10 cellular contexts compared by ENCODE assay signal in genomic region chr4:108018884-108019187, GRCh38.
"Had no signal": no experiment of that assay in that cellular context is flagged by ENCODE, and none has a peak within 500 bp of the region (broad histone marks: within the 10 kb centered on the region; RNA-seq: fewer than 3 reads in every experiment).

No MANE protein-coding gene starts in this region.

- H3K27me3 ChIP-seq: esophagus muscularis mucosa, right atrium auricular region, transverse colon had no signal

- H3K4me1 ChIP-seq: right atrium auricular region had no signal

- H3K4me1 Mint-ChIP-seq: nephron had no signal

- H3K27ac Mint-ChIP-seq: activated CD8-positive, alpha-beta T cell treated with anti-CD3 and anti-CD28 coated beads for 36 hours; memory B cell; nephron; progenitor cell of endocrine pancreas; WTC11 had no signal

- H3K27ac ChIP-seq: esophagus muscularis mucosa, left ventricle myocardium inferior, skin epidermis, transverse colon had no signal

- H3K4me3 Mint-ChIP-seq: activated CD8-positive, alpha-beta T cell treated with anti-CD3 and anti-CD28 coated beads for 36 hours; memory B cell; nephron; WTC11 had no signal

- H3K27me3 Mint-ChIP-seq: activated CD8-positive, alpha-beta T cell treated with anti-CD3 and anti-CD28 coated beads for 36 hours; memory B cell; progenitor cell of endocrine pancreas had no signal

- H3K9me3 Mint-ChIP-seq: activated CD8-positive, alpha-beta T cell treated with anti-CD3 and anti-CD28 coated beads for 36 hours; memory B cell; nephron; WTC11 had no signal

- H3K4me3 ChIP-seq: esophagus muscularis mucosa, left ventricle myocardium inferior, right atrium auricular region, skin epidermis, transverse colon had no signal

- H3K9me3 ChIP-seq: esophagus muscularis mucosa, left ventricle myocardium inferior, right atrium auricular region, transverse colon had no signal
